8 cellular contexts compared by ENCODE assay signal in the genomic region with DNA sequence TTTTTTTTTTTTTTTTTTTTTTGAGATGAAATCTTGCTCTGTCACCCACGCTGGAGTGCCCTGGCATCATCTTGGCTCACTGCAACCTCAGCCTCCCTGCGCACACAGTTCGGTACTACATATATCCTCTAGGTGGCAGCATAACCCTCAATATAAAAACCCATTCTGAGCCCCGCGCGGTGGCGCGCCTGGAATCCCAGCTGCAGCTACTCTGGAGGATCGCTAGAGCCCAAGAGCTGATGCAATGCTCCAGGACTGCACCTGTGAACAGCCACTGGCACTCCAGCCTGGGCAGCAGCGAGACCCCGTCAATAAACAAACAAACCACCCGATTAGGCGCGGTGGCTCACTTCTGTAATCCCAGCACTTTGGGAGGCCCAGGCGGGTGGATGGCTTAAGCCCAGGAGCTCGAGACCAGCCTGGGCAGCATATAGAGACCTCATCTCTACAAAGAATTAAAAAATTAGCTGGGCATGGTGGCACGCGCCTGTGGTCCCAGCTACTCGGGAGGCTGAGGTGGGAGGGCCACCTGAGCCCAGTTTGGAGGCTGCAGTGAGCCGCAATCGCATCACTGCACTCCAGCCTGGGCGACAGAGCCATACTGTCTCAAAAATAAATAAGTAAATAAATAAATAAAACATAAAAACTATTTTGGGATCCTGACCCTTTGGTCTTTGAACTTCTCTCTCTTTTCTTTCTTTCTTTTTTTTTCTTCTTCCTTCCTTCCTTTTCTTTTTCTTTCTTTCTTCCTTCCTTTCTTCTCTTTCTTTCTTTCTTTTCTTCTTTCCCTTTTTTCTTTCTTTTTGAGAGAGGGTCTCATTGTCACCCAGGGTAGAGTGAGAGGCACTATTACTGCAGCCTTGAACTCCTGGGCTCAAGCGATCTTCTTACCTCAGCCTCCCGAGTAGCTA. TPM values are rescaled to one million over a fixed set of nuclear protein-coding genes. Genes with fewer than 3 reads are reported as not detected.
DNase-seq lines count a peak whose midpoint lies in the region; ATAC-seq and TF ChIP-seq lines count a peak whose summit lies in the region.

No MANE protein-coding gene starts in this region.

- H3K36me3 ChIP-seq in naive thymus-derived CD4-positive, alpha-beta T cell (ENCODE audit: control insufficient read depth in 2 of 3, insufficient read depth in 3 of 3, low read length in 3 of 3): no peaks in the 10 kb centered on the region

- no peak overlapping the region for H3K4me3 ChIP-seq in naive thymus-derived CD4-positive, alpha-beta T cell (ENCODE audit: low read length)

- H3K27ac Mint-ChIP-seq in Calu3 (ENCODE audit: unreplicated experiment): no peak overlapping the region
- peak overlapping the region in 2 of 9 donors; percentile 14 to 36 for H3K27ac Mint-ChIP-seq in naive thymus-derived CD4-positive, alpha-beta T cell
- H3K27ac Mint-ChIP-seq in stimulated activated memory B cell treated with anti-CD40 and anti-IgM and Interleukin-4, amounts not matched to agents 10 μg/mL and 1 μg/mL and 100 μg/mL, for 72 hours: no peak overlapping the region

- DNase-seq in Calu3 (peak; percentile 78), Kasumi-1 (lab: John Stamatoyannopoulos, UW) (peak; percentile 62 to 68), erythroblast (lab: John Stamatoyannopoulos, UW) (peak; percentile 86 to 92)
- DNase-seq in activated T-cell treated with anti-CD3 and anti-CD28 coated beads, Interleukin-2, amount 50 U/mL, for 1 hour: peak; percentile 78
- peak; percentile 52 to 79 (median 74) for DNase-seq in naive thymus-derived CD4-positive, alpha-beta T cell

- no peaks in the 10 kb centered on the region for H3K9me3 ChIP-seq in naive thymus-derived CD4-positive, alpha-beta T cell (ENCODE audit: control insufficient read depth in 2 of 3, low read length in 3 of 3)

- TF ChIP-seq POLR2A in erythroblast (IDR thresholded peaks at IDR 0.05; ENCODE audit: low read length): no peak

- no peaks in the 10 kb centered on the region for H3K4me1 Mint-ChIP-seq in Calu3 (ENCODE audit: low read depth, unreplicated experiment)
- H3K4me1 Mint-ChIP-seq in naive thymus-derived CD4-positive, alpha-beta T cell: peaks cover 0 to 11% (median 9%) of the 10 kb centered on the region in 7 donors
- peaks cover 11% of the 10 kb centered on the region for H3K4me1 Mint-ChIP-seq in stimulated activated memory B cell treated with anti-CD40 and anti-IgM and Interleukin-4, amounts not matched to agents 10 μg/mL and 1 μg/mL and 100 μg/mL, for 72 hours

- H3K4me1 ChIP-seq in naive thymus-derived CD4-positive, alpha-beta T cell (ENCODE audit: control insufficient read depth in 2 of 2, insufficient read depth in 2 of 2, low read length in 2 of 2): no peaks in the 10 kb centered on the region

- no peak overlapping the region for H3K27ac ChIP-seq in naive thymus-derived CD4-positive, alpha-beta T cell (ENCODE audit: low read depth, low read length)

- H3K27me3 Mint-ChIP-seq in Calu3 (ENCODE audit: unreplicated experiment): peaks cover 14% of the 10 kb centered on the region
- peaks cover 0 to 22% (median 15%) of the 10 kb centered on the region in 5 donors for H3K27me3 Mint-ChIP-seq in naive thymus-derived CD4-positive, alpha-beta T cell
- peaks cover 48% of the 10 kb centered on the region for H3K27me3 Mint-ChIP-seq in stimulated activated memory B cell treated with anti-CD40 and anti-IgM and Interleukin-4, amounts not matched to agents 10 μg/mL and 1 μg/mL and 100 μg/mL, for 72 hours

- intact Hi-C loops in Calu3 (cut with micrococcal nuclease; ENCODE audit: unreplicated experiment): loop anchor here (1.0 kb wide), 1 partner anchor 123 kb away; no protein-coding TSS in a partner anchor
- intact Hi-C loops in naive thymus-derived CD4-positive, alpha-beta T cell (cut with micrococcal nuclease): loop anchor here (1.0 to 5.0 kb wide), 5 partner anchors 16 to 1519 kb away; a partner anchor contains a TSS

- H3K4me3 Mint-ChIP-seq in Calu3 (ENCODE audit: low read depth, unreplicated experiment): no peak overlapping the region
- peak overlapping the region in 7 of 10 donors; percentile 23 to 62 (median 56) for H3K4me3 Mint-ChIP-seq in naive thymus-derived CD4-positive, alpha-beta T cell
- peak overlapping the region; percentile 33 for H3K4me3 Mint-ChIP-seq in stimulated activated memory B cell treated with anti-CD40 and anti-IgM and Interleukin-4, amounts not matched to agents 10 μg/mL and 1 μg/mL and 100 μg/mL, for 72 hours

- H3K9me3 Mint-ChIP-seq in Calu3 (ENCODE audit: low read depth, unreplicated experiment): no peaks in the 10 kb centered on the region
- H3K9me3 Mint-ChIP-seq in naive thymus-derived CD4-positive, alpha-beta T cell: no peaks in the 10 kb centered on the region
- H3K9me3 Mint-ChIP-seq in stimulated activated memory B cell treated with anti-CD40 and anti-IgM and Interleukin-4, amounts not matched to agents 10 μg/mL and 1 μg/mL and 100 μg/mL, for 72 hours: no peaks in the 10 kb centered on the region

- no peaks in the 10 kb centered on the region for H3K27me3 ChIP-seq in naive thymus-derived CD4-positive, alpha-beta T cell (ENCODE audit: control insufficient read depth in 2 of 2, insufficient read depth in 2 of 2, low read length in 2 of 2)

- no peaks in the 10 kb centered on the region for H3K36me3 Mint-ChIP-seq in Calu3 (ENCODE audit: insufficient read depth, unreplicated experiment)
- H3K36me3 Mint-ChIP-seq in naive thymus-derived CD4-positive, alpha-beta T cell: no peaks in the 10 kb centered on the region
- H3K36me3 Mint-ChIP-seq in stimulated activated memory B cell treated with anti-CD40 and anti-IgM and Interleukin-4, amounts not matched to agents 10 μg/mL and 1 μg/mL and 100 μg/mL, for 72 hours: no peaks in the 10 kb centered on the region

- BruUV-seq in Calu3 (replicated peaks; lab: Mats Ljungman, UMichigan): no TSS peak

- TF ChIP-seq CTCF in Calu3 (IDR thresholded peaks at IDR 0.05; ENCODE audit: unreplicated experiment): peak; percentile 36

- CTCF ChIA-PET in Calu3 (lab: Charles Lee): interaction anchor here (0.6 to 1.5 kb wide), 11 partner anchors 17 to 328 kb away, joined by 3 to 18 read pairs (median 6); a partner anchor contains a TSS
- CTCF ChIA-PET in naive thymus-derived CD4-positive, alpha-beta T cell (lab: Charles Lee): interaction anchor here (0.5 to 3.1 kb wide), 17 partner anchors 9 to 1034 kb away, joined by 3 to 20 read pairs (median 4); a partner anchor contains a TSS

- POLR2A ChIA-PET in naive thymus-derived CD4-positive, alpha-beta T cell (lab: Charles Lee): interaction anchor here (1.8 kb wide), 1 partner anchor 15 kb away, joined by 5 read pairs; a partner anchor contains a TSS

- ATAC-seq in GM21717 (IDR thresholded peaks at IDR 0.05; ENCODE audit: unreplicated experiment): peak; percentile 76
- peak; percentile 100 for ATAC-seq in naive thymus-derived CD4-positive, alpha-beta T cell
- peak; percentile 93 for ATAC-seq in stimulated activated memory B cell treated with anti-CD40 and anti-IgM and Interleukin-4, amounts not matched to agents 10 μg/mL and 1 μg/mL and 100 μg/mL, for 72 hours

TF ChIP-seq in PFSK-1, 5 proteins besides CTCF, POLR2A, EP300 and RAD21:
- TF ChIP-seq POLR2AphosphoS5 (IDR thresholded peaks at IDR 0.05; ENCODE audit: low read depth, low read length) (no peak), FOXP2 (optimal IDR thresholded peaks at IDR 0.05; ENCODE audit: borderline replicate concordance, extremely low read depth, extremely low read length, insufficient read depth) (peak; percentile 17)

RNA-seq across cellular contexts. Expression of a gene that starts 15.4 kb away (rescaled TPM):
- total RNA-seq in Calu3 (2022): 25.2 and 27.7 TPM in 2 replicates
- polyA plus RNA-seq in PFSK-1 (2012; ENCODE audit: insufficient read length, low read depth): 13.8 TPM
- total RNA-seq in naive thymus-derived CD4-positive, alpha-beta T cell: 10 to 100 TPM; 40.5 to 69.0 (median 51.0) TPM
- 10 to 100 TPM; 17.0 to 34.2 TPM for polyA plus RNA-seq in naive thymus-derived CD4-positive, alpha-beta T cell

RNA-seq across cellular contexts. Expression of a gene that starts 16.1 kb away (rescaled TPM):
- 42.3 and 53.5 TPM in 2 replicates for total RNA-seq in Calu3 (2022)
- 0.53 TPM for polyA plus RNA-seq in PFSK-1 (2012; ENCODE audit: insufficient read length, low read depth)
- total RNA-seq in naive thymus-derived CD4-positive, alpha-beta T cell: 10 to 100 TPM in 1 of 5 experiments, 1 to 10 TPM in 4; 1.2 to 37.5 (median 5.7) TPM
- polyA plus RNA-seq in naive thymus-derived CD4-positive, alpha-beta T cell: 1 to 10 TPM; 2.6 to 4.7 TPM
